7 cellular contexts compared by ENCODE assay signal in genomic region chrX:145623453-145623852, GRCh38.
"Had no signal": no experiment of that assay in that cellular context is flagged by ENCODE, and none has a peak within 500 bp of the region (broad histone marks: within the 10 kb centered on the region; RNA-seq: fewer than 3 reads in every experiment).

No MANE protein-coding gene starts in this region.

- H3K36me3 ChIP-seq: HAP-1 had no signal

- H3K4me3 Mint-ChIP-seq: HFFc6, IgD-negative memory B cell had no signal

- DNase-seq: GM23248, GOT3, H7, HFFc6 had no signal

- H3K9ac ChIP-seq: GM23248 had no signal

- H3K9me3 ChIP-seq: HAP-1 had no signal

- H3K27me3 Mint-ChIP-seq: IgD-negative memory B cell had no signal

- H2AFZ ChIP-seq: GM23248 had no signal

- H3K27ac Mint-ChIP-seq: HFFc6, IgD-negative memory B cell had no signal

- H3K4me3 ChIP-seq: GM23248, HAP-1 had no signal

- H3K27ac ChIP-seq: GM23248, HL-60 had no signal

- H3K4me1 Mint-ChIP-seq: IgD-negative memory B cell had no signal
